Comparison of ENCODE assay signal across 17 cellular contexts in genomic region chrX:42992199-42992943, GRCh38.
A peak's percentile ranks its signal among the peaks of the same experiment; 100 is the strongest.
DNase-seq lines count a peak whose midpoint lies in the region; ATAC-seq and TF ChIP-seq lines count a peak whose summit lies in the region.
"Had no signal": no experiment of that assay in that cellular context is flagged by ENCODE, and none has a peak within 500 bp of the region (broad histone marks: within the 10 kb centered on the region; RNA-seq: fewer than 3 reads in every experiment).

No MANE protein-coding gene starts in this region.

- no peaks in the 10 kb centered on the region for H3K79me2 ChIP-seq in smooth muscle cell (ENCODE audit: low read depth)

- peak overlapping the region; percentile 14 for H3K4me2 ChIP-seq in smooth muscle cell

- DNase-seq in HT-29 (ENCODE audit: low spot score) (peak; percentile 38), RWPE1 (ENCODE audit: low spot score) (peak; percentile 4), fibroblast of pulmonary artery (ENCODE audit: low read depth) (peak; percentile 17), smooth muscle cell (lab: John Stamatoyannopoulos, UW; ENCODE audit: unreplicated experiment) (no peak), germinal center (ENCODE audit: low spot score) (no peak), head of caudate nucleus (no peak), body of pancreas (no peak)
- DNase-seq: activated CD4-positive, alpha-beta T cell treated with anti-CD3 and anti-CD28 coated beads for 4 hours; DND-41; glutamatergic neuron; KG1; left cardiac atrium; NCI-H187; NCI-H510A treated with DMSO at 0.1 percent for 48 hours; posterior cingulate gyrus; stomach had no signal

- 22% methylated on average over 3 of the region's 3 CpGs for WGBS in smooth muscle cell (ENCODE audit: low lambda C conversion rate)
- WGBS in body of pancreas, 2 donors: 63 to 83% methylated on average over 3 of the region's 3 CpGs

- TF ChIP-seq CTCF in RWPE1 (conservative IDR thresholded peaks at IDR 0.05; ENCODE audit: low read depth) (no peak), fibroblast of pulmonary artery (IDR thresholded peaks at IDR 0.05; ENCODE audit: low read length, missing control alignments) (no peak), smooth muscle cell (IDR thresholded peaks at IDR 0.05; ENCODE audit: borderline replicate concordance, insufficient read depth, poor library complexity, severe bottlenecking) (no peak), body of pancreas (IDR thresholded peaks at IDR 0.05) (no peak)

- H3K36me3 ChIP-seq in smooth muscle cell (ENCODE audit: low read depth): no peaks in the 10 kb centered on the region
- H3K36me3 ChIP-seq in body of pancreas (replicated peaks in 1 of 2; ENCODE audit: insufficient read depth in 1 of 2, low read depth in 2 of 2): no peaks in the 10 kb centered on the region
- H3K36me3 ChIP-seq: stomach had no signal

- ATAC-seq in body of pancreas: no peak
- ATAC-seq: left cardiac atrium, Right ventricle myocardium inferior had no signal

- H3K9me3 ChIP-seq in smooth muscle cell (replicated peaks; ENCODE audit: low read depth) (no peaks in the 10 kb centered on the region), body of pancreas (no peaks in the 10 kb centered on the region)
- H3K9me3 ChIP-seq: stomach had no signal

- peak overlapping the region; percentile 53 for H2AFZ ChIP-seq in smooth muscle cell (ENCODE audit: low read depth)

- TF ChIP-seq POLR2A in body of pancreas (IDR thresholded peaks at IDR 0.05): no peak

- H3K4me3 ChIP-seq in fibroblast of pulmonary artery (replicated peaks; ENCODE audit: low read depth, low read length): no peak overlapping the region
- H3K4me3 ChIP-seq in smooth muscle cell: no peak overlapping the region
- no peak overlapping the region for H3K4me3 ChIP-seq in body of pancreas
- H3K4me3 ChIP-seq: stomach had no signal

- CTCF ChIA-PET in RWPE1 (lab: Yijun Ruan, JAX): no interaction called here

- intact Hi-C loops in head of caudate nucleus (cut with DNase I) (no loop called here), body of pancreas (cut with DNase I) (no loop called here)

- POLR2A ChIA-PET in RWPE1 (lab: Yijun Ruan, JAX; ENCODE audit: low non-redundant PET): no interaction called here

- H3K9ac ChIP-seq in smooth muscle cell (ENCODE audit: low read depth): no peak overlapping the region

- H3F3A ChIP-seq in smooth muscle cell (ENCODE audit: low read depth): no peaks in the 10 kb centered on the region

- H4K20me1 ChIP-seq in smooth muscle cell (ENCODE audit: low read depth): no peaks in the 10 kb centered on the region

- H3K27ac ChIP-seq in RWPE1: no peak overlapping the region
- H3K27ac ChIP-seq in smooth muscle cell (ENCODE audit: low read depth): peak overlapping the region; percentile 42
- H3K27ac ChIP-seq in body of pancreas: no peak overlapping the region
- H3K27ac ChIP-seq: stomach had no signal

- H3K27me3 ChIP-seq in smooth muscle cell (ENCODE audit: low read depth) (no peaks in the 10 kb centered on the region), body of pancreas (no peaks in the 10 kb centered on the region)
- H3K27me3 ChIP-seq: stomach had no signal

- H3K4me1 ChIP-seq in smooth muscle cell (ENCODE audit: low read depth) (peaks cover 16% of the 10 kb centered on the region), body of pancreas (no peaks in the 10 kb centered on the region)
- H3K4me1 ChIP-seq: stomach had no signal

Comparison
In these comparisons a context has a peak if more than half of its experiments do, and no peak if none do; other contexts are left out.
1. DNase-seq: peak in HT-29 (single experiment), RWPE1 (single experiment) and fibroblast of pulmonary artery (single experiment); none in smooth muscle cell (single experiment), germinal center (single experiment), head of caudate nucleus (0 of 42) and body of pancreas (0 of 4).